In the genomic region with DNA sequence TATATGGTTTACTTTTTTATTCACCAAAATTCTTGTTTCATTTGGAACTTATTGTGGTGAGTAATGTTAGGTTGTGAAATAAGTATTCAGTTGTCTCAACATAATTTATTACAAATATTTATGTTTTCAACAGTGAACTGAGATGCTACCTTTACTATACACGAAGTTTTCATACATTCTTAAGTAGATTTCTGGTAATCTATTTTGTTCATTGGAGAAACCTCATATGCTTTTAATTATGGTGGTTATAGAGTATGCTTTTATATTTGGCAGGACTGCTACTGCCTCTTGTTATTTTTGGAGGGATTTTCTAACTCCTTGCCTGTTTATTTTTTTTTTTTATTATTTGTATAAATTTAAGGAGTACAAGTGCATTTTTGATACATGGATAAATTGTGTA, we compare ENCODE assay signal across 24 cellular contexts.
"Had no signal": no experiment of that assay in that cellular context is flagged by ENCODE, and none has a peak within 500 bp of the region (broad histone marks: within the 10 kb centered on the region; RNA-seq: fewer than 3 reads in every experiment).

No MANE protein-coding gene starts in this region.

- DNase-seq: activated CD4-positive, alpha-beta T cell treated with anti-CD3 and anti-CD28 coated beads, Interleukin-2, amount 10 ng/mL, durations not matched to agents 24 days and 14 days; activated CD4-positive, alpha-beta T cell treated with anti-CD3 and anti-CD28 coated beads, Interleukin-2, amount 50 U/mL, for 4 hours; activated CD8-positive, alpha-beta T cell treated with anti-CD3 and anti-CD28 coated beads for 36 hours; activated effector memory CD4-positive, alpha-beta T cell treated with anti-CD3 and anti-CD28 coated beads, Interleukin-2, amount 50 U/mL, for 16 hours; activated naive CD4-positive, alpha-beta T cell; activated naive CD4-positive, alpha-beta T cell treated with anti-CD3 and anti-CD28 coated beads, Interleukin-2, amount 50 U/mL, for 16 hours; activated naive CD8-positive, alpha-beta T cell treated with anti-CD3 and anti-CD28 coated beads for 36 hours; activated T-cell treated with anti-CD3 and anti-CD28 coated beads, Interleukin-2, amount 50 U/mL, for 1 hour; activated T-cell treated with anti-CD3 and anti-CD28 coated beads, Interleukin-2, amount 50 U/mL, for 72 hours; amygdala; body of pancreas; MG63; NCI-H1048; NCI-H1105 treated with DMSO at 0.1 percent for 48 hours; NCI-H1436 treated with DMSO at 0.1 percent for 48 hours; NCI-H1694 treated with DMSO at 0.1 percent for 48 hours; NCI-H2029; NCI-H345; NCI-H524 treated with DMSO at 0.1 percent for 48 hours; SHP77; SJCRH30; T1000 had no signal

- ATAC-seq: activated CD8-positive, alpha-beta T cell treated with anti-CD3 and anti-CD28 coated beads for 36 hours; activated T-cell treated with anti-CD3 and anti-CD28 coated beads, Interleukin-2, amount 50 U/mL, for 72 hours; activated T-helper 17 cell treated with anti-CD3 and anti-CD28 coated beads, Interleukin-2, amount 50 U/mL, for 72 hours; body of pancreas; Panc1 had no signal
